9 cellular contexts compared by ENCODE assay signal in the genomic region with DNA sequence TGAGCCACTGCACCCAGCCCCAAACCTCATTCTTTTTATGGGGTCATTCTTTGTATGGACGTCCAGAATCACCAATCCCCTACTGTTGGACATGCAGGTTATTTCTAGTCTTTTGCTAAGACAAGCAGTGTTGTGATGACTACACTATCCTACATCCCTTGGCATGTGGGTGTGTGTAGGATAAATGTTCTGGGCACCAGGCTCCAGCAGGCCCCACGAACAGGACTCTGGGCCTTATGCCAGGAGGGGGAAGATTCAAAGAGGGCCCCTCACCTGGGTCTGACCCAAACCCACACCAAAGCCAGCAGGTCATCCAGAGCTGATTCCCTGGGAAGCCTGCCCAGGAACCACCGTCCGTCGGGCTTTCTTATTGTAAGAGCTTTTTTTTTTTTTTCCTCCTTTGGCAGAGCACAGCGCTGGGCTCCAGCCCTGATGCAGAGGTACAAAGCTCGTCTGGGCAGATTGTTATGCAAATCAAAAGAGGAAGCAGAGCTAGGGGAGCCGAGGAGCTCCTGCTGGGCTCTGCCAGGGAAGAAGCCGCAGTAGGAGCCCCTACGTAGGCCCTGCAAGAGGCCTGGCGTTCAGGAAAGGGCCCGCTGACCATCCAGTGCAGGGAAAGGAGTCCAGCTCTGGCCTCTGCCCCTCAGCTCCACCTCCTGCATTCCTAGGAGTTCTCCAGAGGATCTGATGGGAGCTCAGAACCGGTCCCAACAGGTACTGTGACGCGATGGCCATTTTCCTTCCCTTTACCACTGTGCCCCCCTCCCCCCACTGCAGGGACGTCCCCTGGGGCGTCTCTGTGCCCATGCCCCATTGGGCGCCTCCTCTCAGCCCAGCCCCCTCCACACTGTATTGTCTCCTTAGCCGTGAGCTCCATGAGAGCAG. TPM values are rescaled to one million over a fixed set of nuclear protein-coding genes. Genes with fewer than 3 reads are reported as not detected.
DNase-seq lines count a peak whose midpoint lies in the region; ATAC-seq, FAIRE-seq and TF ChIP-seq lines count a peak whose summit lies in the region.
"Had no signal": no experiment of that assay in that cellular context is flagged by ENCODE, and none has a peak within 500 bp of the region (broad histone marks: within the 10 kb centered on the region; RNA-seq: fewer than 3 reads in every experiment).

No MANE protein-coding gene starts in this region.

- no peak for TF ChIP-seq POLR2A in lower leg skin (IDR thresholded peaks at IDR 0.05)

- no peaks in the 10 kb centered on the region for H3K36me3 ChIP-seq in pancreas

- FAIRE-seq in pancreas (lab: Jason Lieb, UNC), result no peak
- FAIRE-seq: frontal cortex had no signal

- ATAC-seq in GM18867 (IDR thresholded peaks at IDR 0.05; ENCODE audit: unreplicated experiment) (peak; percentile 48), HG03097 (IDR thresholded peaks at IDR 0.05; ENCODE audit: low FRiP score, unreplicated experiment) (peak; percentile 56), esophagus mucosa (peak; percentile 89), pancreas (peak; percentile 50 to 89 (median 83))

- DNase-seq in Ammon's horn (ENCODE audit: low spot score), result peak; percentile 48
- peak; percentile 63 for DNase-seq in RPMI7951 (ENCODE audit: low read depth)
- DNase-seq in pancreas, result peak in 1 of 6 donors; percentile 42
- DNase-seq in lower leg skin (ENCODE audit: low spot score in 2 of 2), result no peak
- no peak for DNase-seq in DMS114 treated with DMSO at 0.1 percent for 48 hours (lab: John Stamatoyannopoulos, UW; ENCODE audit: unreplicated experiment)

- 53 to 60% methylated on average over 19 of the region's 19 CpGs for WGBS in pancreas, 2 donors
- WGBS in lower leg skin, 2 donors, result 45 to 54% methylated on average over 19 of the region's 19 CpGs

- intact Hi-C loops in pancreas (cut with DNase I), result no loop called here
- intact Hi-C loops in lower leg skin (cut with DNase I; ENCODE audit: low total_unique reads), result no loop called here

- no peaks in the 10 kb centered on the region for H3K9me3 ChIP-seq in pancreas

- H3K27ac ChIP-seq in pancreas, result peak overlapping the region in 2 of 4 donors; percentile 27 to 33

- H3K4me1 ChIP-seq in pancreas, result no peaks in the 10 kb centered on the region

- TF ChIP-seq CTCF in pancreas (IDR thresholded peaks at IDR 0.05) (no peak), lower leg skin (IDR thresholded peaks at IDR 0.05) (no peak)

- H3K27me3 ChIP-seq in pancreas, result no peaks in the 10 kb centered on the region

- H3K4me3 ChIP-seq in pancreas (no peak overlapping the region), lower leg skin (ENCODE audit: low read depth, poor library complexity, severe bottlenecking) (no peak overlapping the region)

RNA-seq across cellular contexts. Expression of gene FURIN, which starts 29.0 kb away (rescaled TPM):
- 20.4 and 32.5 TPM in 2 replicates for total RNA-seq in RPMI7951 (2014; rRNA removed; shearing (Covaris generic))
- total RNA-seq in esophagus mucosa, result 30.6 TPM
- total RNA-seq in pancreas, result 100 to 1,000 TPM in 3 of 6 donors, 10 to 100 TPM in 3; 50.3 to 106 (median 98.8) TPM
- polyA plus RNA-seq in pancreas, result 10 to 100 TPM; 52.5 to 67.7 TPM
- 100 to 1,000 TPM; 114 to 163 (median 149) TPM for total RNA-seq in lower leg skin

RNA-seq across cellular contexts. Expression of gene FES, which starts 44.9 kb away (rescaled TPM):
- 3.5 and 4.7 TPM in 2 replicates for total RNA-seq in RPMI7951 (2014; rRNA removed; shearing (Covaris generic))
- total RNA-seq in esophagus mucosa (3.8 TPM), pancreas (10 to 100 TPM in 1 of 6 donors, 1 to 10 TPM in 5; 3.9 to 23.0 (median 8.6) TPM), lower leg skin (10 to 100 TPM in 2 of 4 donors, 1 to 10 TPM in 2; 3.6 to 17.9 (median 11.0) TPM)
- polyA plus RNA-seq in pancreas, result 10 to 100 TPM; 24.4 to 26.5 TPM

Comparison
In these comparisons a context has a peak if more than half of its experiments do, and no peak if none do; other contexts are left out.
1. DNase-seq: peak in Ammon's horn (single experiment) and RPMI7951 (single experiment); none in lower leg skin (0 of 2) and DMS114 treated with DMSO at 0.1 percent for 48 hours (single experiment).
2. Peak in every context shown above with its lines, with median percentiles within 50 percentile points of each other: ATAC-seq.